Comparison of ENCODE assay signal across 1 cellular context in the genomic region with DNA sequence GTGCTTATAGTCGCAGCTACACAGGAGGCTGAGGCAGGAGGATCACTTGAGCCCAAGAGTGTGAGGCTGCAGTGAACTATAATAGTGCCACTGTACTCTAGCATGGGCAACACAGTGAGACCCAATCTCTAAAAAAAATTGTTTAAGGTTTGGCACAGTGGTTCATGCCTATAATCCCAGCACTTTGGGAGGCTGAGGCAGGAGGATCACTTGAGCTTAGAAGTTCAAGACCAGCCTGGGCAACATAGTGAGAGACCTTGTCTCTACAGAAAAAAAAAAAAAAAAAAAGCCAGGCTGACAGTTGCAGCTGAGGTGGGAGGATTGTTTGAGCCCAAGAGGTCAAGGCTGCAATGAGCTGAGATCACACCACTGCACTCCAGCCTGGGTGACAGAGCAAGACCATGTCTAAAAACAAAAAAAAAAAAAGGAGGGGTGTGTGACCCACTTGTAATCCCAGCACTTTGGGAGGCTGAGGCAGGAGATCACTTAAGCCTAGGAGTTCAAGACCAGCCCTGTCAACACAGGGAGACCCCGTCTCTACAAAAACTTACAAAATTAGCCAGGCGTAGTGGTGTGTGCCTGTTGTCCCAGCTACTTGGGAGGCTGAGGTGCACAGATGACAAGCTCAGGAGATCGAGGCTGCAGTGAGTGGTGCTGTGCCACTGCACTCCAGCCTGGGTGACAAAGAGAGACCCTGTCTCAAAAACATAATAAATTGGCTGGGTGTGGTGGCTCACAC. TPM values are rescaled to one million over a fixed set of nuclear protein-coding genes. Genes with fewer than 3 reads are reported as not detected.
"Had no signal": no experiment of that assay in that cellular context is flagged by ENCODE, and none has a peak within 500 bp of the region (broad histone marks: within the 10 kb centered on the region; RNA-seq: fewer than 3 reads in every experiment).

No MANE protein-coding gene starts in this region.

RNA-seq across cellular contexts. Expression of gene ZC3H12A, which starts 58.2 kb away (rescaled TPM):
- polyA plus RNA-seq: neural cell had no signal
